1 cellular context compared by ENCODE assay signal in genomic region chr22:39475337-39475736, GRCh38.
TF ChIP-seq lines count a peak whose summit lies in the region.

No MANE protein-coding gene starts in this region.

TF ChIP-seq in H1, 55 proteins besides CTCF, POLR2A, EP300 and RAD21:
- no peak for TF ChIP-seq TBP (IDR thresholded peaks at IDR 0.05; ENCODE audit: low read depth, low read length)
- TF ChIP-seq GTF2F1 (IDR thresholded peaks at IDR 0.05; ENCODE audit: borderline replicate concordance, low read depth, low read length), result no peak
- TF ChIP-seq TCF12 (IDR thresholded peaks at IDR 0.05; ENCODE audit: low read depth, low read length), result no peak
- no peak for TF ChIP-seq ASH2L (IDR thresholded peaks at IDR 0.05; ENCODE audit: low read length)
- no peak for TF ChIP-seq SIRT6 (IDR thresholded peaks at IDR 0.05; ENCODE audit: low read length)
- no peak for TF ChIP-seq BCL11A (IDR thresholded peaks at IDR 0.05; ENCODE audit: low read depth in 2 of 2, low read length in 2 of 2)
- TF ChIP-seq NANOG (IDR thresholded peaks at IDR 0.05; ENCODE audit: insufficient read depth, low read depth, low read length, poor library complexity, severe bottlenecking), result no peak
- no peak for TF ChIP-seq SAP30 (IDR thresholded peaks at IDR 0.05; ENCODE audit: insufficient read depth, insufficient replicate concordance, low read length)
- TF ChIP-seq SIN3A (conservative IDR thresholded peaks at IDR 0.05 in 1 of 2, IDR thresholded peaks at IDR 0.05 in 1 of 2; ENCODE audit: low read depth in 1 of 2, low read length in 2 of 2), result no peak
- TF ChIP-seq RNF2 (IDR thresholded peaks at IDR 0.05; ENCODE audit: borderline replicate concordance, low read depth, low read length, missing control alignments, poor library complexity, severe bottlenecking), result no peak
- no peak for TF ChIP-seq JUN (IDR thresholded peaks at IDR 0.05; ENCODE audit: low read depth, low read length)
- TF ChIP-seq EGR1 (IDR thresholded peaks at IDR 0.05; ENCODE audit: borderline replicate concordance, low read depth, low read length), result no peak
- no peak for TF ChIP-seq ATF3 (IDR thresholded peaks at IDR 0.05; ENCODE audit: insufficient read depth, low read depth, low read length)
- TF ChIP-seq YY1 (IDR thresholded peaks at IDR 0.05; ENCODE audit: low read depth, low read length), result no peak
- no peak for TF ChIP-seq RXRA (IDR thresholded peaks at IDR 0.05; ENCODE audit: insufficient read depth, low read depth, low read length)
